ENCODE assay signal across 8 cellular contexts in genomic region chr18:23228102-23229051, GRCh38.
DNase-seq lines count a peak whose midpoint lies in the region; ATAC-seq and TF ChIP-seq lines count a peak whose summit lies in the region.

No MANE protein-coding gene starts in this region.

- H3K4me1 ChIP-seq in thyroid gland (peaks cover 17 to 33% of the 10 kb centered on the region in 2 donors), BE2C (no peaks in the 10 kb centered on the region)

- in situ Hi-C loops in Caki2 (cut with HindIII; ENCODE audit: low pct_unique_long_range_greater_than_20kb, low sequenced_read_pairs) = no loop called here

- H3K9me3 ChIP-seq in thyroid gland = no peaks in the 10 kb centered on the region
- no peaks in the 10 kb centered on the region for H3K9me3 ChIP-seq in BE2C

- DNase-seq in Caki2 (ENCODE audit: low read depth) (peak; percentile 3), fibroblast of the aortic adventitia (ENCODE audit: low read depth) (peak; percentile 42), thyroid gland (peak; percentile 59 to 62), AML-193 (lab: John Stamatoyannopoulos, UW) (no peak), BE2C (no peak)

- TF ChIP-seq CTCF in fibroblast of the aortic adventitia (IDR thresholded peaks at IDR 0.05; ENCODE audit: insufficient read depth, low read length) (no peak), thyroid gland (IDR thresholded peaks at IDR 0.05) (no peak), BE2C (IDR thresholded peaks at IDR 0.05; ENCODE audit: low read depth, low read length) (no peak)

- no peaks in the 10 kb centered on the region for H3K27me3 ChIP-seq in thyroid gland
- no peaks in the 10 kb centered on the region for H3K27me3 ChIP-seq in BE2C

- TF ChIP-seq POLR2A in thyroid gland (IDR thresholded peaks at IDR 0.05) = no peak

- intact Hi-C loops in thyroid gland (cut with DNase I) = loop anchor here (10.0 kb wide), 1 partner anchor 94 kb away; the partner anchor contains the start of gene CABLES1

- ATAC-seq in GM18907 (IDR thresholded peaks at IDR 0.05; ENCODE audit: unreplicated experiment) = peak; percentile 44
- peak; percentile 34 for ATAC-seq in HG03039 (IDR thresholded peaks at IDR 0.05; ENCODE audit: unreplicated experiment)

- H3K4me3 ChIP-seq in fibroblast of the aortic adventitia (ENCODE audit: low read depth, low read length) = no peak overlapping the region
- no peak overlapping the region for H3K4me3 ChIP-seq in thyroid gland (replicated peaks in 1 of 3)
- no peak overlapping the region for H3K4me3 ChIP-seq in BE2C (ENCODE audit: low read depth, low read length)

- H3K27ac ChIP-seq in thyroid gland = peak overlapping the region; percentile 32 to 85 (median 66)

- no peaks in the 10 kb centered on the region for H3K36me3 ChIP-seq in thyroid gland
- no peaks in the 10 kb centered on the region for H3K36me3 ChIP-seq in BE2C

- 30 to 40% methylated on average over 7 of the region's 7 CpGs for WGBS in thyroid gland, 2 donors

TF ChIP-seq in PFSK-1, 5 proteins besides CTCF, POLR2A, EP300 and RAD21:
- 0 out of 2 replicates have a peak, but pooled peaks have one; percentile 19 for TF ChIP-seq POLR2AphosphoS5 (IDR thresholded peaks at IDR 0.05; ENCODE audit: low read depth, low read length)
- TF ChIP-seq TAF1 (IDR thresholded peaks at IDR 0.05; ENCODE audit: borderline replicate concordance, insufficient read depth, low read length) = no peak
- TF ChIP-seq SIN3A (IDR thresholded peaks at IDR 0.05; ENCODE audit: borderline replicate concordance, insufficient read depth, low read length) = no peak
- TF ChIP-seq, protein P1, sequence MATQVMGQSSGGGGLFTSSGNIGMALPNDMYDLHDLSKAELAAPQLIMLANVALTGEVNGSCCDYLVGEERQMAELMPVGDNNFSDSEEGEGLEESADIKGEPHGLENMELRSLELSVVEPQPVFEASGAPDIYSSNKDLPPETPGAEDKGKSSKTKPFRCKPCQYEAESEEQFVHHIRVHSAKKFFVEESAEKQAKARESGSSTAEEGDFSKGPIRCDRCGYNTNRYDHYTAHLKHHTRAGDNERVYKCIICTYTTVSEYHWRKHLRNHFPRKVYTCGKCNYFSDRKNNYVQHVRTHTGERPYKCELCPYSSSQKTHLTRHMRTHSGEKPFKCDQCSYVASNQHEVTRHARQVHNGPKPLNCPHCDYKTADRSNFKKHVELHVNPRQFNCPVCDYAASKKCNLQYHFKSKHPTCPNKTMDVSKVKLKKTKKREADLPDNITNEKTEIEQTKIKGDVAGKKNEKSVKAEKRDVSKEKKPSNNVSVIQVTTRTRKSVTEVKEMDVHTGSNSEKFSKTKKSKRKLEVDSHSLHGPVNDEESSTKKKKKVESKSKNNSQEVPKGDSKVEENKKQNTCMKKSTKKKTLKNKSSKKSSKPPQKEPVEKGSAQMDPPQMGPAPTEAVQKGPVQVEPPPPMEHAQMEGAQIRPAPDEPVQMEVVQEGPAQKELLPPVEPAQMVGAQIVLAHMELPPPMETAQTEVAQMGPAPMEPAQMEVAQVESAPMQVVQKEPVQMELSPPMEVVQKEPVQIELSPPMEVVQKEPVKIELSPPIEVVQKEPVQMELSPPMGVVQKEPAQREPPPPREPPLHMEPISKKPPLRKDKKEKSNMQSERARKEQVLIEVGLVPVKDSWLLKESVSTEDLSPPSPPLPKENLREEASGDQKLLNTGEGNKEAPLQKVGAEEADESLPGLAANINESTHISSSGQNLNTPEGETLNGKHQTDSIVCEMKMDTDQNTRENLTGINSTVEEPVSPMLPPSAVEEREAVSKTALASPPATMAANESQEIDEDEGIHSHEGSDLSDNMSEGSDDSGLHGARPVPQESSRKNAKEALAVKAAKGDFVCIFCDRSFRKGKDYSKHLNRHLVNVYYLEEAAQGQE (IDR thresholded peaks at IDR 0.05; ENCODE audit: insufficient read depth in 1 of 2, low read depth in 2 of 2, low read length in 2 of 2) = no peak; a peak in 1 of 4 replicates
- TF ChIP-seq FOXP2 (optimal IDR thresholded peaks at IDR 0.05; ENCODE audit: borderline replicate concordance, extremely low read depth, extremely low read length, insufficient read depth) = no peak

Comparison
In these comparisons a context has a peak if more than half of its experiments do, and no peak if none do; other contexts are left out.
1. DNase-seq: peak in Caki2 (single experiment), fibroblast of the aortic adventitia (single experiment) and thyroid gland (2 of 2); none in AML-193 (0 of 2) and BE2C (single experiment).